ENCODE assay signal across 3 cellular contexts in genomic region chr1:10426535-10426848, GRCh38. TPM values are rescaled to one million over a fixed set of nuclear protein-coding genes. Genes with fewer than 3 reads are reported as not detected.
"Had no signal": no experiment of that assay in that cellular context is flagged by ENCODE, and none has a peak within 500 bp of the region (broad histone marks: within the 10 kb centered on the region; RNA-seq: fewer than 3 reads in every experiment).

No MANE protein-coding gene starts in this region.

RNA-seq across cellular contexts. Expression of gene CORT, which starts 23.3 kb away (rescaled TPM):
- total RNA-seq: GM23338, H9 had no signal
- polyA plus RNA-seq: GM23248 had no signal
